In the genomic region with DNA sequence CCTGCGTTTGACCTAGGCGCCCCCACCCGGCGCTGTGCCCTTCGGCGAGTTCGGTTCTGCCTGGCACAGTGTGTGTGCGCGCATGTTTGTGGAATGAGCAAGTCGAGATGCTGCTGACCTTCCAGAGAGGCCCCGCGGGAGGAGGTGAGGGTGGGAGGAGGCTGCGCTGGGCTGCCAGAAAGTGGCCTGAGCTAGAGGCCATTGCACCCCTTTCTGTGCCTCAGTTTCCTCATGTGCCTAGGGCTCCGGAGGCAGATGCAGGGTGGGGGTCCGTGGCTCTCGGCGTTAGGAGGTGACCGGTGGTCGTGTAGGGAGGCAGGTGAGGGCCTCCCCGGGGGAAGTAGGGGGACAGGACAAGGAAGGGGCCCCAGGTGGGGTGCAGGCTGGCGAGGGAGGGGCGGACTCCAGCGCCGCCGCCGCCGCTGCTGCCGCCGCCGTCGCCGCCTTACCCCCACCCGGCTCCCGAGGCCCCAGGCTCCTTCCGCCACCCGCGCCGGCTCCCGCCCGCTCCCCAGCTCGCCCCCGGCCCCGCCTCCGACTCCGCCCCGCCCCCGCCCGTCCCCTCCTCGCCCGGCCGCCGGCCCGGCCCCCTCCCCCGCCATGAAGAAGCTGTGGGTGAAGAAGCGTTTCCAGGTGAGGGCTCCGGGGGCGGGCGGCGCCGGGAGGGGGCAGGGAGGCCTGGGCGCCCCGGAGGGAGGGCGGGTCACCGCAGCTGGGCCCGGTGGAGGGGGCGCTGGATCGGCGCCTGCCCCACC, we compare ENCODE assay signal across 1 cellular context.
TF ChIP-seq lines count a peak whose summit lies in the region.

No MANE protein-coding gene starts in this region.

TF ChIP-seq in K562, 482 proteins besides CTCF, POLR2A, EP300 and RAD21 (continues in another document):
- TF ChIP-seq ZNF175 (CRISPR knock-in tag; IDR thresholded peaks at IDR 0.05; ENCODE audit: low read depth) (no peak), ZC3H11A (IDR thresholded peaks at IDR 0.05; ENCODE audit: low read depth, low read length) (no peak), ZNF583 (CRISPR knock-in tag; IDR thresholded peaks at IDR 0.05) (no peak), RBFOX2 (IDR thresholded peaks at IDR 0.05; ENCODE audit: low read depth, low read length) (peak; percentile 59), NRF1 (conservative IDR thresholded peaks at IDR 0.05 in 1 of 2, IDR thresholded peaks at IDR 0.05 in 1 of 2) (peak; percentile 49 to 55), U2AF1 (optimal IDR thresholded peaks at IDR 0.05; ENCODE audit: low read depth, low read length) (no peak), PCBP2 (IDR thresholded peaks at IDR 0.05; ENCODE audit: low read depth, low read length, poor library complexity, severe bottlenecking) (no peak), PYGO2 (tag; IDR thresholded peaks at IDR 0.05) (no peak), HDAC8 (tag; IDR thresholded peaks at IDR 0.05) (no peak), BCOR (IDR thresholded peaks at IDR 0.05) (peak; percentile 57), NR4A1 (CRISPR knock-in tag; IDR thresholded peaks at IDR 0.05) (no peak), NR4A1 (tag; IDR thresholded peaks at IDR 0.05) (no peak), JUNB (CRISPR knock-in tag; conservative IDR thresholded peaks at IDR 0.05) (no peak), XRCC3 (IDR thresholded peaks at IDR 0.05) (no peak), NUFIP1 (IDR thresholded peaks at IDR 0.05; ENCODE audit: partially characterized antibody) (no peak), NONO (IDR thresholded peaks at IDR 0.05; ENCODE audit: low read depth in 2 of 2, low read length in 1 of 2) (no peak), IRF2 (CRISPR knock-in tag; IDR thresholded peaks at IDR 0.05) (no peak), YY1 (IDR thresholded peaks at IDR 0.05; ENCODE audit: borderline replicate concordance in 1 of 3, control insufficient read depth in 1 of 3, extremely low read depth in 1 of 3, insufficient read depth in 3 of 3, insufficient read length in 1 of 3, insufficient replicate concordance in 2 of 3, low read depth in 1 of 3, low read length in 2 of 3) (peak in 1 of 3 experiments; percentile 6), ZBTB1 (CRISPR knock-in tag; IDR thresholded peaks at IDR 0.05; ENCODE audit: borderline replicate concordance, low read depth) (no peak), RCOR1 (IDR thresholded peaks at IDR 0.05; ENCODE audit: borderline replicate concordance in 1 of 2, low read depth in 2 of 2, low read length in 2 of 2) (no peak), RHOXF2B (CRISPR knock-in tag; conservative IDR thresholded peaks at IDR 0.05) (no peak)
- TF ChIP-seq, protein P1, sequence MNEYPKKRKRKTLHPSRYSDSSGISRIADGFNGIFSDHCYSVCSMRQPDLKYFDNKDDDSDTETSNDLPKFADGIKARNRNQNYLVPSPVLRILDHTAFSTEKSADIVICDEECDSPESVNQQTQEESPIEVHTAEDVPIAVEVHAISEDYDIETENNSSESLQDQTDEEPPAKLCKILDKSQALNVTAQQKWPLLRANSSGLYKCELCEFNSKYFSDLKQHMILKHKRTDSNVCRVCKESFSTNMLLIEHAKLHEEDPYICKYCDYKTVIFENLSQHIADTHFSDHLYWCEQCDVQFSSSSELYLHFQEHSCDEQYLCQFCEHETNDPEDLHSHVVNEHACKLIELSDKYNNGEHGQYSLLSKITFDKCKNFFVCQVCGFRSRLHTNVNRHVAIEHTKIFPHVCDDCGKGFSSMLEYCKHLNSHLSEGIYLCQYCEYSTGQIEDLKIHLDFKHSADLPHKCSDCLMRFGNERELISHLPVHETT (CRISPR knock-in tag; conservative IDR thresholded peaks at IDR 0.05 in 1 of 2, IDR thresholded peaks at IDR 0.05 in 1 of 2), result no peak
- TF ChIP-seq, protein P2, sequence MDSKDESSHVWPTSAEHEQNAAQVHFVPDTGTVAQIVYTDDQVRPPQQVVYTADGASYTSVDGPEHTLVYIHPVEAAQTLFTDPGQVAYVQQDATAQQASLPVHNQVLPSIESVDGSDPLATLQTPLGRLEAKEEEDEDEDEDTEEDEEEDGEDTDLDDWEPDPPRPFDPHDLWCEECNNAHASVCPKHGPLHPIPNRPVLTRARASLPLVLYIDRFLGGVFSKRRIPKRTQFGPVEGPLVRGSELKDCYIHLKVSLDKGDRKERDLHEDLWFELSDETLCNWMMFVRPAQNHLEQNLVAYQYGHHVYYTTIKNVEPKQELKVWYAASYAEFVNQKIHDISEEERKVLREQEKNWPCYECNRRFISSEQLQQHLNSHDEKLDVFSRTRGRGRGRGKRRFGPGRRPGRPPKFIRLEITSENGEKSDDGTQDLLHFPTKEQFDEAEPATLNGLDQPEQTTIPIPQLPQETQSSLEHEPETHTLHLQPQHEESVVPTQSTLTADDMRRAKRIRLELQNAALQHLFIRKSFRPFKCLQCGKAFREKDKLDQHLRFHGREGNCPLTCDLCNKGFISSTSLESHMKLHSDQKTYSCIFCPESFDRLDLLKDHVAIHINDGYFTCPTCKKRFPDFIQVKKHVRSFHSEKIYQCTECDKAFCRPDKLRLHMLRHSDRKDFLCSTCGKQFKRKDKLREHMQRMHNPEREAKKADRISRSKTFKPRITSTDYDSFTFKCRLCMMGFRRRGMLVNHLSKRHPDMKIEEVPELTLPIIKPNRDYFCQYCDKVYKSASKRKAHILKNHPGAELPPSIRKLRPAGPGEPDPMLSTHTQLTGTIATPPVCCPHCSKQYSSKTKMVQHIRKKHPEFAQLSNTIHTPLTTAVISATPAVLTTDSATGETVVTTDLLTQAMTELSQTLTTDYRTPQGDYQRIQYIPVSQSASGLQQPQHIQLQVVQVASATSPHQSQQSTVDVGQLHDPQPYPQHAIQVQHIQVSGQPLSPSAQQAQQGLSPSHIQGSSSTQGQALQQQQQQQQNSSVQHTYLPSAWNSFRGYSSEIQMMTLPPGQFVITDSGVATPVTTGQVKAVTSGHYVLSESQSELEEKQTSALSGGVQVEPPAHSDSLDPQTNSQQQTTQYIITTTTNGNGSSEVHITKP (IDR thresholded peaks at IDR 0.05; ENCODE audit: partially characterized antibody), result no peak
- TF ChIP-seq, protein P3, sequence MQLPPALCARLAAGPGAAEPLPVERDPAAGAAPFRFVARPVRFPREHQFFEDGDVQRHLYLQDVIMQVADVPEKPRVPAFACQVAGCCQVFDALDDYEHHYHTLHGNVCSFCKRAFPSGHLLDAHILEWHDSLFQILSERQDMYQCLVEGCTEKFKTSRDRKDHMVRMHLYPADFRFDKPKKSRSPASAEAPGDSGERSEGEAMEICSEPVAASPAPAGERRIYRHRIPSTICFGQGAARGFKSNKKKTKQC (CRISPR knock-in tag; IDR thresholded peaks at IDR 0.05), result no peak
- TF ChIP-seq, protein P4, sequence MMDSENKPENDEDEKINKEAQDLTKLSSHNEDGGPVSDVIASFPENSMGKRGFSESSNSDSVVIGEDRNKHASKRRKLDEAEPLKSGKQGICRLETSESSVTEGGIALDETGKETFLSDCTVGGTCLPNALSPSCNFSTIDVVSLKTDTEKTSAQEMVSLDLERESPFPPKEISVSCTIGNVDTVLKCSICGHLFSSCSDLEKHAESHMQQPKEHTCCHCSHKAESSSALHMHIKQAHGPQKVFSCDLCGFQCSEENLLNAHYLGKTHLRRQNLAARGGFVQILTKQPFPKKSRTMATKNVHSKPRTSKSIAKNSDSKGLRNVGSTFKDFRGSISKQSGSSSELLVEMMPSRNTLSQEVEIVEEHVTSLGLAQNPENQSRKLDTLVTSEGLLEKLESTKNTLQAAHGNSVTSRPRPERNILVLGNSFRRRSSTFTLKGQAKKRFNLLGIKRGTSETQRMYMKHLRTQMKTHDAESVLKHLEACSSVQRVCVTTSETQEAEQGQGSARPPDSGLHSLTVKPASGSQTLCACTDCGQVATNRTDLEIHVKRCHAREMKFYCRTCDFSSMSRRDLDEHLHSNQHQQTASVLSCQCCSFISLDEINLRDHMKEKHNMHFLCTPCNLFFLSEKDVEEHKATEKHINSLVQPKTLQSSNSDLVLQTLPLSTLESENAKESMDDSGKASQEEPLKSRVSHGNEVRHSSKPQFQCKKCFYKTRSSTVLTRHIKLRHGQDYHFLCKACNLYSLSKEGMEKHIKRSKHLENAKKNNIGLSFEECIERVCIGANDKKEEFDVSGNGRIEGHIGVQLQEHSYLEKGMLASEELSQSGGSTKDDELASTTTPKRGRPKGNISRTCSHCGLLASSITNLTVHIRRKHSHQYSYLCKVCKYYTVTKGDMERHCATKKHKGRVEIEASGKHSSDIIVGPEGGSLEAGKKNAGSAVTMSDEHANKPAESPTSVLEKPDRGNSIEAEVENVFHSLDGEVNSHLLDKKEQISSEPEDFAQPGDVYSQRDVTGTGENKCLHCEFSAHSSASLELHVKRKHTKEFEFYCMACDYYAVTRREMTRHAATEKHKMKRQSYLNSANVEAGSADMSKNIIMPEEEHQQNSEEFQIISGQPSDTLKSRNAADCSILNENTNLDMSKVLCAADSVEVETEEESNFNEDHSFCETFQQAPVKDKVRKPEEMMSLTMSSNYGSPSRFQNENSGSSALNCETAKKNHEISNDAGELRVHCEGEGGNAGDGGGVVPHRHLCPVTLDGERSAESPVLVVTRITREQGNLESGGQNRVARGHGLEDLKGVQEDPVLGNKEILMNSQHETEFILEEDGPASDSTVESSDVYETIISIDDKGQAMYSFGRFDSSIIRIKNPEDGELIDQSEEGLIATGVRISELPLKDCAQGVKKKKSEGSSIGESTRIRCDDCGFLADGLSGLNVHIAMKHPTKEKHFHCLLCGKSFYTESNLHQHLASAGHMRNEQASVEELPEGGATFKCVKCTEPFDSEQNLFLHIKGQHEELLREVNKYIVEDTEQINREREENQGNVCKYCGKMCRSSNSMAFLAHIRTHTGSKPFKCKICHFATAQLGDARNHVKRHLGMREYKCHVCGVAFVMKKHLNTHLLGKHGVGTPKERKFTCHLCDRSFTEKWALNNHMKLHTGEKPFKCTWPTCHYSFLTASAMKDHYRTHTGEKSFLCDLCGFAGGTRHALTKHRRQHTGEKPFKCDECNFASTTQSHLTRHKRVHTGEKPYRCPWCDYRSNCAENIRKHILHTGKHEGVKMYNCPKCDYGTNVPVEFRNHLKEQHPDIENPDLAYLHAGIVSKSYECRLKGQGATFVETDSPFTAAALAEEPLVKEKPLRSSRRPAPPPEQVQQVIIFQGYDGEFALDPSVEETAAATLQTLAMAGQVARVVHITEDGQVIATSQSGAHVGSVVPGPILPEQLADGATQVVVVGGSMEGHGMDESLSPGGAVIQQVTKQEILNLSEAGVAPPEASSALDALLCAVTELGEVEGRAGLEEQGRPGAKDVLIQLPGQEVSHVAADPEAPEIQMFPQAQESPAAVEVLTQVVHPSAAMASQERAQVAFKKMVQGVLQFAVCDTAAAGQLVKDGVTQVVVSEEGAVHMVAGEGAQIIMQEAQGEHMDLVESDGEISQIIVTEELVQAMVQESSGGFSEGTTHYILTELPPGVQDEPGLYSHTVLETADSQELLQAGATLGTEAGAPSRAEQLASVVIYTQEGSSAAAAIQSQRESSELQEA (IDR thresholded peaks at IDR 0.05; ENCODE audit: low read depth), result no peak
- TF ChIP-seq, protein P5, sequence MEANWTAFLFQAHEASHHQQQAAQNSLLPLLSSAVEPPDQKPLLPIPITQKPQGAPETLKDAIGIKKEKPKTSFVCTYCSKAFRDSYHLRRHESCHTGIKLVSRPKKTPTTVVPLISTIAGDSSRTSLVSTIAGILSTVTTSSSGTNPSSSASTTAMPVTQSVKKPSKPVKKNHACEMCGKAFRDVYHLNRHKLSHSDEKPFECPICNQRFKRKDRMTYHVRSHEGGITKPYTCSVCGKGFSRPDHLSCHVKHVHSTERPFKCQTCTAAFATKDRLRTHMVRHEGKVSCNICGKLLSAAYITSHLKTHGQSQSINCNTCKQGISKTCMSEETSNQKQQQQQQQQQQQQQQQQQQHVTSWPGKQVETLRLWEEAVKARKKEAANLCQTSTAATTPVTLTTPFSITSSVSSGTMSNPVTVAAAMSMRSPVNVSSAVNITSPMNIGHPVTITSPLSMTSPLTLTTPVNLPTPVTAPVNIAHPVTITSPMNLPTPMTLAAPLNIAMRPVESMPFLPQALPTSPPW (CRISPR knock-in tag; IDR thresholded peaks at IDR 0.05), result peak; percentile 88
- TF ChIP-seq, protein P6, sequence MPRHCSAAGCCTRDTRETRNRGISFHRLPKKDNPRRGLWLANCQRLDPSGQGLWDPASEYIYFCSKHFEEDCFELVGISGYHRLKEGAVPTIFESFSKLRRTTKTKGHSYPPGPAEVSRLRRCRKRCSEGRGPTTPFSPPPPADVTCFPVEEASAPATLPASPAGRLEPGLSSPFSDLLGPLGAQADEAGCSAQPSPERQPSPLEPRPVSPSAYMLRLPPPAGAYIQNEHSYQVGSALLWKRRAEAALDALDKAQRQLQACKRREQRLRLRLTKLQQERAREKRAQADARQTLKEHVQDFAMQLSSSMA (CRISPR knock-in tag; IDR thresholded peaks at IDR 0.05), result no peak
- TF ChIP-seq, protein P7, sequence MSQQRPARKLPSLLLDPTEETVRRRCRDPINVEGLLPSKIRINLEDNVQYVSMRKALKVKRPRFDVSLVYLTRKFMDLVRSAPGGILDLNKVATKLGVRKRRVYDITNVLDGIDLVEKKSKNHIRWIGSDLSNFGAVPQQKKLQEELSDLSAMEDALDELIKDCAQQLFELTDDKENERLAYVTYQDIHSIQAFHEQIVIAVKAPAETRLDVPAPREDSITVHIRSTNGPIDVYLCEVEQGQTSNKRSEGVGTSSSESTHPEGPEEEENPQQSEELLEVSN (IDR thresholded peaks at IDR 0.05; ENCODE audit: borderline replicate concordance in 1 of 2, extremely low read depth in 1 of 2, insufficient read depth in 1 of 2, insufficient read length in 1 of 2, low read depth in 1 of 2, low read length in 1 of 2, poor library complexity in 1 of 2, severe bottlenecking in 1 of 2), result peak in 1 of 2 experiments; percentile 77
- TF ChIP-seq, protein P8, sequence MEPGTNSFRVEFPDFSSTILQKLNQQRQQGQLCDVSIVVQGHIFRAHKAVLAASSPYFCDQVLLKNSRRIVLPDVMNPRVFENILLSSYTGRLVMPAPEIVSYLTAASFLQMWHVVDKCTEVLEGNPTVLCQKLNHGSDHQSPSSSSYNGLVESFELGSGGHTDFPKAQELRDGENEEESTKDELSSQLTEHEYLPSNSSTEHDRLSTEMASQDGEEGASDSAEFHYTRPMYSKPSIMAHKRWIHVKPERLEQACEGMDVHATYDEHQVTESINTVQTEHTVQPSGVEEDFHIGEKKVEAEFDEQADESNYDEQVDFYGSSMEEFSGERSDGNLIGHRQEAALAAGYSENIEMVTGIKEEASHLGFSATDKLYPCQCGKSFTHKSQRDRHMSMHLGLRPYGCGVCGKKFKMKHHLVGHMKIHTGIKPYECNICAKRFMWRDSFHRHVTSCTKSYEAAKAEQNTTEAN (CRISPR knock-in tag; IDR thresholded peaks at IDR 0.05), result no peak
